29 cellular contexts compared by ENCODE assay signal in the genomic region with DNA sequence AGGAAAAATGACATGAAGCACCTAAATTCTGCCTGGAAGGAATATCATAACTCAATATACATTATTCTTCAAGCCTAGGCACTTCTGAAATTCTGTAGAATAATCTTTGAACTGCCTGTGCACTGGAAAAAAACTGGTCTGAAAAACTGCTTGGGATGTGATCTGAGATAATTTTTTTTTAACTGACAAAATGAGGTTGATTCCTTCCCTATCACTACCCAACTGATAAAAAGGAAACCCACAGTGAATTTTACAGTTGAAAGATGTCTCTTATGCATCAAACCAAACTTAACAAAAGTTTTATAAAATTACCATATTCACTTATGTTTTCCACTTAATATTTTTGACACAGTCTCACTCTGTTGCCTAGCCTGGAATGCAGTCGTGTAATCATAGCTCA.
"Had no signal": no experiment of that assay in that cellular context is flagged by ENCODE, and none has a peak within 500 bp of the region (broad histone marks: within the 10 kb centered on the region; RNA-seq: fewer than 3 reads in every experiment).

No MANE protein-coding gene starts in this region.

- ATAC-seq: activated CD8-positive, alpha-beta T cell treated with anti-CD3 and anti-CD28 coated beads for 36 hours; activated T-cell treated with anti-CD3 and anti-CD28 coated beads, Interleukin-2, amount 50 U/mL, for 72 hours; esophagus mucosa; left cardiac atrium; left ventricle myocardium superior; naive thymus-derived CD4-positive, alpha-beta T cell; stimulated activated memory B cell treated with anti-CD40 and anti-IgM and Interleukin-4, amounts not matched to agents 10 μg/mL and 1 μg/mL and 100 μg/mL, for 72 hours; T-helper 17 cell had no signal

- H3K36me3 Mint-ChIP-seq: stimulated activated memory B cell treated with anti-CD40 and anti-IgM and Interleukin-4, amounts not matched to agents 10 μg/mL and 1 μg/mL and 100 μg/mL, for 72 hours had no signal

- H3K9me3 ChIP-seq: breast epithelium, right atrium auricular region, SK-N-SH, tibial nerve had no signal

- H3K9me3 Mint-ChIP-seq: activated CD8-positive, alpha-beta T cell treated with anti-CD3 and anti-CD28 coated beads for 36 hours; activated naive CD4-positive, alpha-beta T cell treated with anti-CD3 and anti-CD28 coated beads, Interleukin-2, amount 10 ng/mL, durations not matched to agents 7 days and 5 days; activated T-cell treated with anti-CD3 and anti-CD28 coated beads, Interleukin-2, amount 50 U/mL, for 72 hours; central memory CD8-positive, alpha-beta T cell; dendritic cell treated with granulocyte-macrophage colony-stimulating factor and Interleukin-4, amounts not matched to agents 40 ng/mL and 50 ng/mL, for 4 days; endodermal cell; neural crest cell; stimulated activated memory B cell treated with anti-CD40 and anti-IgM and Interleukin-4, amounts not matched to agents 10 μg/mL and 1 μg/mL and 100 μg/mL, for 72 hours had no signal

- H3K27me3 Mint-ChIP-seq: activated CD8-positive, alpha-beta T cell treated with anti-CD3 and anti-CD28 coated beads for 36 hours; activated naive CD4-positive, alpha-beta T cell treated with anti-CD3 and anti-CD28 coated beads, Interleukin-2, amount 10 ng/mL, durations not matched to agents 7 days and 5 days; central memory CD8-positive, alpha-beta T cell; dendritic cell treated with granulocyte-macrophage colony-stimulating factor and Interleukin-4, amounts not matched to agents 40 ng/mL and 50 ng/mL, for 4 days; naive thymus-derived CD4-positive, alpha-beta T cell; stimulated activated memory B cell treated with anti-CD40 and anti-IgM and Interleukin-4, amounts not matched to agents 10 μg/mL and 1 μg/mL and 100 μg/mL, for 72 hours; T-helper 17 cell had no signal

- H3K4me3 Mint-ChIP-seq: activated CD8-positive, alpha-beta T cell treated with anti-CD3 and anti-CD28 coated beads for 36 hours; activated naive CD4-positive, alpha-beta T cell treated with anti-CD3 and anti-CD28 coated beads, Interleukin-2, amount 10 ng/mL, durations not matched to agents 7 days and 5 days; activated T-cell treated with anti-CD3 and anti-CD28 coated beads, Interleukin-2, amount 50 U/mL, for 72 hours; central memory CD8-positive, alpha-beta T cell; dendritic cell treated with granulocyte-macrophage colony-stimulating factor and Interleukin-4, amounts not matched to agents 40 ng/mL and 50 ng/mL, for 4 days; endodermal cell; naive thymus-derived CD4-positive, alpha-beta T cell; neural crest cell; stimulated activated memory B cell treated with anti-CD40 and anti-IgM and Interleukin-4, amounts not matched to agents 10 μg/mL and 1 μg/mL and 100 μg/mL, for 72 hours; T-helper 17 cell had no signal

- DNase-seq: activated CD4-positive, alpha-beta T cell treated with anti-CD3 and anti-CD28 coated beads, Interleukin-2, amount 50 U/mL, for 1 hour; activated CD4-positive, CD25-positive, alpha-beta regulatory T cell treated with anti-CD3 and anti-CD28 coated beads, Interleukin-2, amount 50 U/mL, for 72 hours; activated CD8-positive, alpha-beta T cell treated with anti-CD3 and anti-CD28 coated beads for 36 hours; activated effector memory CD4-positive, alpha-beta T cell treated with anti-CD3 and anti-CD28 coated beads, Interleukin-2, amount 50 U/mL, for 16 hours; activated naive CD4-positive, alpha-beta T cell treated with anti-CD3 and anti-CD28 coated beads, Interleukin-2, amount 10 ng/mL, durations not matched to agents 7 days and 5 days; activated T-cell treated with anti-CD3 and anti-CD28 coated beads, Interleukin-2, amount 50 U/mL, for 72 hours; amygdala; endodermal cell; foreskin fibroblast; hippocampal formation; left cardiac atrium; left ventricle myocardium superior; mammary epithelial cell; midbrain; naive thymus-derived CD4-positive, alpha-beta T cell; occipital lobe; SK-N-SH; stimulated activated CD4-positive, alpha-beta T cell treated with anti-CD3 and anti-CD28 coated beads, Interleukin-1b, Interleukin-23, amount 100 ng/mL, for 48 hours; stimulated activated CD4-positive, alpha-beta T cell treated with anti-CD3 and anti-CD28 coated beads, Interleukin-4, amount 100 ng/mL, for 4 hours; stimulated activated CD8-positive, alpha-beta memory T cell treated with anti-CD3 and anti-CD28 coated beads, Interleukin-4, amount 100 ng/mL, for 48 hours; T-helper 17 cell had no signal

- H3K27ac Mint-ChIP-seq: activated CD8-positive, alpha-beta T cell treated with anti-CD3 and anti-CD28 coated beads for 36 hours; activated naive CD4-positive, alpha-beta T cell treated with anti-CD3 and anti-CD28 coated beads, Interleukin-2, amount 10 ng/mL, durations not matched to agents 7 days and 5 days; activated T-cell treated with anti-CD3 and anti-CD28 coated beads, Interleukin-2, amount 50 U/mL, for 72 hours; dendritic cell treated with granulocyte-macrophage colony-stimulating factor and Interleukin-4, amounts not matched to agents 40 ng/mL and 50 ng/mL, for 4 days; endodermal cell; stimulated activated memory B cell treated with anti-CD40 and anti-IgM and Interleukin-4, amounts not matched to agents 10 μg/mL and 1 μg/mL and 100 μg/mL, for 72 hours; T-helper 17 cell had no signal

- H3K4me1 Mint-ChIP-seq: neural crest cell had no signal

- H3K27ac ChIP-seq: breast epithelium, right atrium auricular region, tibial nerve had no signal

- H3K36me3 ChIP-seq: breast epithelium, right atrium auricular region had no signal
